In genomic region chr16:67183627-67184452, GRCh38 we compare ENCODE assay signal across 1 cellular context.
A peak's percentile ranks its signal among the peaks of the same experiment; 100 is the strongest.
TF ChIP-seq lines count a peak whose summit lies in the region.

Gene MATCAP1 (minus strand): TSS chr16:67183963. CDS start chr16:67180610, 3,353 bp downstream.

TF ChIP-seq in K562, 482 proteins besides CTCF, POLR2A, EP300 and RAD21 (continued from another document and continues in another):
- TF ChIP-seq ZBTB12 (CRISPR knock-in tag; IDR thresholded peaks at IDR 0.05) (peak; percentile 70), ZNF3 (CRISPR knock-in tag; IDR thresholded peaks at IDR 0.05) (no peak), MAX (CRISPR knock-in tag; IDR thresholded peaks at IDR 0.05) (peak; percentile 81), FUS (optimal IDR thresholded peaks at IDR 0.05; ENCODE audit: low read depth, low read length) (peak; percentile 61), RFX1 (IDR thresholded peaks at IDR 0.05) (no peak), RNF2 (IDR thresholded peaks at IDR 0.05) (0 out of 2 replicates have a peak, but pooled peaks have one; percentile 29), PRDM10 (IDR thresholded peaks at IDR 0.05; ENCODE audit: partially characterized antibody) (peak; percentile 13), PHF8 (IDR thresholded peaks at IDR 0.05; ENCODE audit: borderline replicate concordance, low read length) (peak; percentile 84; the same call in 1 of the 2 replicates), POLR2B (IDR thresholded peaks at IDR 0.05; ENCODE audit: low read depth, partially characterized antibody) (peak; percentile 74), GMEB1 (CRISPR knock-in tag; IDR thresholded peaks at IDR 0.05) (peak; percentile 96), SAP30 (IDR thresholded peaks at IDR 0.05; ENCODE audit: borderline replicate concordance, insufficient read depth, low read depth, low read length, poor library complexity, severe bottlenecking) (peak; percentile 52), PML (IDR thresholded peaks at IDR 0.05; ENCODE audit: low read length) (peak; percentile 43; the same call in 1 of the 2 replicates), VEZF1 (CRISPR knock-in tag; IDR thresholded peaks at IDR 0.05) (peak; percentile 87), ZNF24 (IDR thresholded peaks at IDR 0.05) (no peak), ZNF511 (CRISPR knock-in tag; IDR thresholded peaks at IDR 0.05) (peak; percentile 55; the same call in 1 of the 2 replicates), USF1 (CRISPR knock-in tag; IDR thresholded peaks at IDR 0.05) (peak; percentile 66; the same call in 1 of the 2 replicates), ZNF75A (CRISPR knock-in tag; IDR thresholded peaks at IDR 0.05) (no peak), SP2 (IDR thresholded peaks at IDR 0.05; ENCODE audit: extremely low read depth, low read depth, low read length, poor library complexity, severe bottlenecking) (peak; percentile 86), ZNF280A (IDR thresholded peaks at IDR 0.05; ENCODE audit: low read depth, partially characterized antibody) (no peak), CTBP1 (IDR thresholded peaks at IDR 0.05; ENCODE audit: borderline replicate concordance) (peak; percentile 79), NRF1 (conservative IDR thresholded peaks at IDR 0.05 in 1 of 2, IDR thresholded peaks at IDR 0.05 in 1 of 2) (peak; percentile 83 to 86), THRAP3 (IDR thresholded peaks at IDR 0.05; ENCODE audit: borderline replicate concordance) (no peak), NFYB (IDR thresholded peaks at IDR 0.05; ENCODE audit: extremely low read depth, insufficient read length) (peak; percentile 94), ZNF316 (IDR thresholded peaks at IDR 0.05) (no peak), ZNF175 (CRISPR knock-in tag; IDR thresholded peaks at IDR 0.05; ENCODE audit: low read depth) (0 out of 2 replicates have a peak, but pooled peaks have one; percentile 45), MCM5 (IDR thresholded peaks at IDR 0.05; ENCODE audit: low read depth) (no peak), RBM34 (IDR thresholded peaks at IDR 0.05; ENCODE audit: borderline replicate concordance, insufficient read depth, low read length) (0 out of 2 replicates have a peak, but pooled peaks have one; percentile 50), SOX6 (IDR thresholded peaks at IDR 0.05) (peak; percentile 75; the same call in 1 of the 2 replicates), MLLT1 (IDR thresholded peaks at IDR 0.05) (peak in 1 of 2 experiments; percentile 91; a peak in 1 of 4 replicates), MAFG (tag; conservative IDR thresholded peaks at IDR 0.05) (no peak), KDM5B (IDR thresholded peaks at IDR 0.05; ENCODE audit: insufficient replicate concordance, low read depth, low read length) (peak; percentile 62), GTF2F1 (IDR thresholded peaks at IDR 0.05; ENCODE audit: low read depth, low read length) (no peak), HDAC1 (IDR thresholded peaks at IDR 0.05) (peak in 1 of 2 experiments; percentile 67; a peak in 1 of 4 replicates), CCNT2 (IDR thresholded peaks at IDR 0.05; ENCODE audit: borderline replicate concordance, extremely low read depth, insufficient read length, low read depth, low read length) (peak; percentile 57), FOXM1 (IDR thresholded peaks at IDR 0.05; ENCODE audit: low read depth) (no peak), FOXM1 (CRISPR knock-in tag; IDR thresholded peaks at IDR 0.05; ENCODE audit: low read depth) (no peak), MNT (conservative IDR thresholded peaks at IDR 0.05) (peak; percentile 73 to 89), TEAD4 (IDR thresholded peaks at IDR 0.05; ENCODE audit: low read length) (no peak), TEAD4 (CRISPR knock-in tag; IDR thresholded peaks at IDR 0.05; ENCODE audit: borderline replicate concordance) (peak; percentile 49; the same call in 1 of the 2 replicates), THRB (CRISPR knock-in tag; conservative IDR thresholded peaks at IDR 0.05) (0 out of 2 replicates have a peak, but pooled peaks have one; percentile 40), BCOR (IDR thresholded peaks at IDR 0.05) (no peak), SMAD4 (CRISPR knock-in tag; conservative IDR thresholded peaks at IDR 0.05) (peak; percentile 50; the same call in 1 of the 2 replicates), E2F4 (CRISPR knock-in tag; IDR thresholded peaks at IDR 0.05; ENCODE audit: low read depth) (0 out of 2 replicates have a peak, but pooled peaks have one; percentile 44), ESRRA (IDR thresholded peaks at IDR 0.05; ENCODE audit: borderline replicate concordance, low read depth) (0 out of 2 replicates have a peak, but pooled peaks have one; percentile 9), TCF7 (IDR thresholded peaks at IDR 0.05; ENCODE audit: borderline replicate concordance) (peak; percentile 80; the same call in 1 of the 2 replicates), ZNF561 (CRISPR knock-in tag; conservative IDR thresholded peaks at IDR 0.05) (no peak), BRD4 (IDR thresholded peaks at IDR 0.05) (no peak), CHD2 (IDR thresholded peaks at IDR 0.05; ENCODE audit: low read depth, low read length) (peak; percentile 79)
